Comparison of ENCODE assay signal across 8 cellular contexts in the genomic region with DNA sequence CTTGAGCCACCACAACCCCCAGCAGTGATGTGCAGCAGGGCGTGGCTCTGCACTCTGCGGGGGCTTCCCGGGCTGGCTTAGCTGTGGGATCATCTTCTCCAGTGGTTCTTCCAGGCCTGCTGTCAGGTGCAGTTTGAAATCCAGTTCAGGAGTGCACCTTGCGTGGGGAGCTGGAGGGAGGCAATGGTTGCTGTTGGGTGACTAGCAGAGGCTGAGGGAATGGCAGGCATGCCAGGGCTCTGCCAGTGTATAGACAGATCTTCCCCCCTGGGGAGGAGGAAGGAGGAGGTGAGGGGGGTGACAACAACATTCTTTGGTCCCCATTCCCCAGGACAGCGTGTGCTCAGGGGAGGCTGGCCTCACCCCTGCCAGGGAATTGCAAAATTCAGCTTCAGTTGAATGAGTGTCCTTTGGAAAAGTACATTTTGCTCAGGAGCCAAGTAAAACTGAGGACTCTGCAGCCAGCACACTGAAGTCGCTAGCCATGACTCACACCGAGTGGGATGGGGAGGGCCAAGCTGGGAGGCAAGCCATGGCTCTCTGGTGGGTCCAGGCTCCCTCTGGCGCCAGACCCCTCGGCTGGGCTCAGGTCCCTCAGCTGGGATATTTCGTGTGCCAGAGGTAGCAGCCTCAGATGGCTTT. TPM values are rescaled to one million over a fixed set of nuclear protein-coding genes. Genes with fewer than 3 reads are reported as not detected.
DNase-seq lines count a peak whose midpoint lies in the region; ATAC-seq, FAIRE-seq and TF ChIP-seq lines count a peak whose summit lies in the region.

No MANE protein-coding gene starts in this region.

- no peak for ATAC-seq in GM21423 (IDR thresholded peaks at IDR 0.05; ENCODE audit: unreplicated experiment)

- H3K9me3 ChIP-seq in right atrium auricular region = no peaks in the 10 kb centered on the region
- no peaks in the 10 kb centered on the region for H3K9me3 ChIP-seq in skeletal muscle satellite cell (replicated peaks; ENCODE audit: low read length)

- peak overlapping the region; percentile 78 for H3K4me2 ChIP-seq in skeletal muscle satellite cell (ENCODE audit: low read length)

- FAIRE-seq in GM19239 (lab: Jason Lieb, UNC) = no peak

- no peaks in the 10 kb centered on the region for H3K36me3 ChIP-seq in right atrium auricular region
- peaks cover 14% of the 10 kb centered on the region for H3K36me3 ChIP-seq in skeletal muscle satellite cell (ENCODE audit: insufficient read depth, low read length)

- H3K4me3 ChIP-seq in right atrium auricular region = peak overlapping the region in 1 of 2 donors; percentile 7
- H3K4me3 ChIP-seq in skeletal muscle satellite cell (ENCODE audit: low read length) = peak overlapping the region; percentile 54

- TF ChIP-seq CTCF in right atrium auricular region (IDR thresholded peaks at IDR 0.05) = peak in 1 of 2 donors; percentile 38

- peak overlapping the region; percentile 86 to 96 for H3K27ac ChIP-seq in right atrium auricular region

- H3K4me1 ChIP-seq in right atrium auricular region = peaks cover 0 to 95% of the 10 kb centered on the region in 2 donors
- H3K4me1 ChIP-seq in skeletal muscle satellite cell (ENCODE audit: control insufficient read depth, insufficient read depth, low read length) = peaks cover 84% of the 10 kb centered on the region

- peak; percentile 93 for DNase-seq in ELR (ENCODE audit: low read depth)
- DNase-seq in amygdala (lab: John Stamatoyannopoulos, UW) = peak in 43 of 56 donors; percentile 28 to 81 (median 54)
- peak; percentile 96 for DNase-seq in right atrium auricular region (ENCODE audit: low spot score)
- no peak for DNase-seq in NAMALWA (ENCODE audit: low spot score)
- no peak for DNase-seq in GM19239 (ENCODE audit: insufficient read length, low spot score)
- DNase-seq in T-helper 1 cell = no peak

- peak overlapping the region; percentile 92 for H3K9ac ChIP-seq in skeletal muscle satellite cell (ENCODE audit: low read depth, low read length)

- no peaks in the 10 kb centered on the region for H3K27me3 ChIP-seq in right atrium auricular region
- H3K27me3 ChIP-seq in skeletal muscle satellite cell (ENCODE audit: control insufficient read depth, insufficient read depth, low read length) = no peaks in the 10 kb centered on the region

RNA-seq across cellular contexts. Expression of gene ERGIC1, which starts 35.0 kb away (rescaled TPM):
- total RNA-seq in right atrium auricular region = 100 to 1,000 TPM in 1 of 2 donors, 10 to 100 TPM in 1; 70.7 to 113 TPM
- 162 and 224 TPM in 2 replicates for total RNA-seq in skeletal muscle satellite cell (2012; rRNA removed)

Comparison
In these comparisons a context has a peak if more than half of its experiments do, and no peak if none do; other contexts are left out.
1. DNase-seq: peak in ELR (single experiment), amygdala (43 of 56) and right atrium auricular region (single experiment); none in NAMALWA (single experiment), GM19239 (single experiment) and T-helper 1 cell (0 of 5).